In the genomic region with DNA sequence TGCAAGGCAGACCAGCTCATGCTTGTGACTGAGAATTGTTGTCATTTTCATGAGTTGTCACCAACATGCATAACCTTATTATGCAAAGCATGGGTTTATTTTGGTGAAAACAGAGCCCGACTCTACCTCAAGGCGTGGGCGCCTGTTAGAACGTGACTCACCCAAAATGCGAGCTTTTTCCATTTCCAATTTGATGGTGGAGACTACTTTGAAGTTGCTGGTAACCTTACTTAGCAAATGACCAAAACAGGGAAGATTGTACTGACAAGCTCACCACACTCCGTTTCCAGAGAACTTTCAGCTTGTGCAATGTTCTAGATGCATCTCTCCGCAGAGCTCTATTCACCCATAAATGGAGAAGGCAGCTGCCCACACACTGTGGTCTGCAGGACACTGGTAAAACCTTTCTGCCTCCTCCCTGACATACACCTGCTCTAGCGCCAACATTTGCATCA, we compare ENCODE assay signal across 10 cellular contexts.
A peak's percentile ranks its signal among the peaks of the same experiment; 100 is the strongest.
DNase-seq lines count a peak whose midpoint lies in the region; ATAC-seq, FAIRE-seq and TF ChIP-seq lines count a peak whose summit lies in the region.
"Had no signal": no experiment of that assay in that cellular context is flagged by ENCODE, and none has a peak within 500 bp of the region (broad histone marks: within the 10 kb centered on the region; RNA-seq: fewer than 3 reads in every experiment).

No MANE protein-coding gene starts in this region.

- DNase-seq in GM18507 (ENCODE audit: extremely low spot score, insufficient read length, low read depth), result no peak
- peak; percentile 44 for DNase-seq in activated CD4-positive, CD25-positive, alpha-beta regulatory T cell treated with anti-CD3 and anti-CD28 coated beads, Interleukin-2, amount 50 U/mL, for 72 hours
- DNase-seq in stimulated activated CD4-positive, alpha-beta T cell treated with anti-CD3 and anti-CD28 coated beads, Interleukin-12 subunit alpha, Interleukin-12 subunit beta, amount 100 ng/mL, for 48 hours (ENCODE audit: low read depth in 2 of 3, low spot score in 1 of 3), result peak; percentile 65 to 76 (median 67)
- DNase-seq in NK-92 treated with Interleukin-12 subunit alpha and Interleukin-12 subunit beta, amount 100 ng/mL, for 24 hours (lab: John Stamatoyannopoulos, UW), result no peak
- DNase-seq in Right ventricle myocardium superior, result no peak
- no peak for DNase-seq in uterus
- no peak for DNase-seq in cerebellar cortex (ENCODE audit: low spot score)
- DNase-seq: DND-41; effector CD4-positive, alpha-beta T cell had no signal

- H3K9me3 ChIP-seq in uterus, result no peaks in the 10 kb centered on the region

- no peaks in the 10 kb centered on the region for H3K27me3 ChIP-seq in uterus

- H3K27ac ChIP-seq in uterus, result no peak overlapping the region

- no peaks in the 10 kb centered on the region for H3K36me3 ChIP-seq in uterus

- peak; percentile 75 for FAIRE-seq in GM18507 (lab: Jason Lieb, UNC)

- TF ChIP-seq POLR2A in uterus (IDR thresholded peaks at IDR 0.05), result no peak

- TF ChIP-seq CTCF in uterus (IDR thresholded peaks at IDR 0.05), result no peak

- ATAC-seq in HG02623 (IDR thresholded peaks at IDR 0.05; ENCODE audit: unreplicated experiment) (peak; percentile 77), Right ventricle myocardium superior (ENCODE audit: poor library complexity) (no peak)

- no peaks in the 10 kb centered on the region for H3K4me1 ChIP-seq in uterus

- H3K4me3 ChIP-seq in uterus, result no peak overlapping the region

- intact Hi-C loops in Right ventricle myocardium superior (cut with DNase I), result no loop called here
- intact Hi-C loops in uterus (cut with DNase I; ENCODE audit: low total_unique reads), result no loop called here

Comparison
In these comparisons a context has a peak if more than half of its experiments do, and no peak if none do; other contexts are left out.
1. DNase-seq: peak in activated CD4-positive, CD25-positive, alpha-beta regulatory T cell treated with anti-CD3 and anti-CD28 coated beads, Interleukin-2, amount 50 U/mL, for 72 hours (single experiment) and stimulated activated CD4-positive, alpha-beta T cell treated with anti-CD3 and anti-CD28 coated beads, Interleukin-12 subunit alpha, Interleukin-12 subunit beta, amount 100 ng/mL, for 48 hours (3 of 3); none in GM18507 (single experiment), NK-92 treated with Interleukin-12 subunit alpha and Interleukin-12 subunit beta, amount 100 ng/mL, for 24 hours (single experiment), Right ventricle myocardium superior (single experiment), uterus (0 of 2) and cerebellar cortex (single experiment).